In genomic region chr2:26314243-26314642, GRCh38 we compare ENCODE assay signal across 27 cellular contexts. TPM values are rescaled to one million over a fixed set of nuclear protein-coding genes. Genes with fewer than 3 reads are reported as not detected.
A peak's percentile ranks its signal among the peaks of the same experiment; 100 is the strongest.
DNase-seq lines count a peak whose midpoint lies in the region; ATAC-seq, FAIRE-seq and TF ChIP-seq lines count a peak whose summit lies in the region.
"Had no signal": no experiment of that assay in that cellular context is flagged by ENCODE, and none has a peak within 500 bp of the region (broad histone marks: within the 10 kb centered on the region; RNA-seq: fewer than 3 reads in every experiment).

No MANE protein-coding gene starts in this region.

- peak; percentile 27 for FAIRE-seq in urothelium cell line (lab: Jason Lieb, UNC)
- FAIRE-seq: A204.1, islet of Langerhans had no signal

- H3K36me3 ChIP-seq in lower lobe of right lung, result no peaks in the 10 kb centered on the region
- H3K36me3 ChIP-seq: esophagus squamous epithelium, gastroesophageal sphincter, prostate gland, SJSA1 had no signal

- DNase-seq in NCI-H524 (lab: John Stamatoyannopoulos, UW), result peak; percentile 30 to 61
- DNase-seq in NCI-H524 treated with DMSO at 0.1 percent for 48 hours (lab: John Stamatoyannopoulos, UW), result no peak
- DNase-seq in SK-MEL-5 (ENCODE audit: low read depth, low spot score), result peak; percentile 24
- no peak for DNase-seq in foreskin keratinocyte
- DNase-seq in urothelium cell line (ENCODE audit: low spot score), result no peak
- DNase-seq in lower lobe of right lung, result no peak
- DNase-seq: activated CD4-positive, alpha-beta T cell treated with anti-CD3 and anti-CD28 coated beads for 1 hour; activated CD8-positive, alpha-beta T cell treated with anti-CD3 and anti-CD28 coated beads, Interleukin-2, amount 10 ng/mL, durations not matched to agents 7 days and 5 days; body of pancreas; DND-41; esophagus squamous epithelium; hippocampal formation; NCI-H1417; NCI-H2107; NK-92 treated with Interleukin-12 subunit alpha and Interleukin-12 subunit beta, amount 100 ng/mL, for 24 hours; stimulated activated naive CD8-positive, alpha-beta T cell treated with anti-CD3 and anti-CD28 coated beads, Interleukin-15, amount 100 ng/mL, for 72 hours; T-helper 1 cell had no signal

- ATAC-seq in foreskin keratinocyte (no peak), HG02852 (IDR thresholded peaks at IDR 0.05; ENCODE audit: unreplicated experiment) (no peak), lower lobe of right lung (no peak)
- no peak for ATAC-seq in activated CD4-positive, CD25-positive, alpha-beta regulatory T cell treated with anti-CD3 and anti-CD28 coated beads, Interleukin-2, amount 50 U/mL, for 24 hours
- ATAC-seq: activated CD8-positive, alpha-beta T cell treated with anti-CD3 and anti-CD28 coated beads, Interleukin-2, amount 10 ng/mL, durations not matched to agents 7 days and 5 days; body of pancreas; gastroesophageal sphincter; stimulated activated naive CD8-positive, alpha-beta T cell treated with anti-CD3 and anti-CD28 coated beads, Interleukin-15, amount 100 ng/mL, for 72 hours had no signal

- H3K27ac ChIP-seq in foreskin keratinocyte (no peak overlapping the region), lower lobe of right lung (no peak overlapping the region)
- H3K27ac ChIP-seq: body of pancreas, coronary artery, esophagus squamous epithelium, gastroesophageal sphincter, prostate gland, SJSA1, tibial nerve had no signal

- intact Hi-C loops in lower lobe of right lung (cut with DNase I), result no loop called here

- in situ Hi-C loops in SK-MEL-5 (cut with HindIII; ENCODE audit: low pct_unique_long_range_greater_than_20kb, low sequenced_read_pairs), result no loop called here

- H3K4me1 ChIP-seq in foreskin keratinocyte (peaks cover 10% of the 10 kb centered on the region), lower lobe of right lung (no peaks in the 10 kb centered on the region)
- H3K4me1 ChIP-seq: body of pancreas, gastroesophageal sphincter, prostate gland, SJSA1, tibial nerve had no signal

- TF ChIP-seq CTCF in foreskin keratinocyte (conservative IDR thresholded peaks at IDR 0.05), result peak; percentile 53
- no peak for TF ChIP-seq CTCF in lower lobe of right lung (IDR thresholded peaks at IDR 0.05)

- H3K4me3 ChIP-seq in lower lobe of right lung, result no peak overlapping the region
- H3K4me3 ChIP-seq: body of pancreas, coronary artery, esophagus squamous epithelium, gastroesophageal sphincter, prostate gland, SJSA1, tibial nerve had no signal

- H3K27me3 ChIP-seq in foreskin keratinocyte (no peaks in the 10 kb centered on the region), lower lobe of right lung (ENCODE audit: low read depth) (no peaks in the 10 kb centered on the region)
- H3K27me3 ChIP-seq: body of pancreas, SJSA1, tibial nerve had no signal

- H3K9me3 ChIP-seq in lower lobe of right lung, result no peaks in the 10 kb centered on the region
- H3K9me3 ChIP-seq: body of pancreas, esophagus squamous epithelium, gastroesophageal sphincter, prostate gland, SJSA1, tibial nerve had no signal

RNA-seq across cellular contexts. Expression of gene SELENOI, which starts 31.7 kb away (rescaled TPM):
- total RNA-seq in SK-MEL-5 (2014; rRNA removed; shearing (Covaris generic)), result 48.0 and 50.4 TPM in 2 replicates
- polyA plus RNA-seq in SK-MEL-5 (2015; cell fraction: cytosol; rRNA removed), result 25.6 and 36.5 TPM in 2 replicates
- 20.4 and 21.0 TPM in 2 replicates for polyA plus RNA-seq in SK-MEL-5 (2015; cell fraction: nucleus; rRNA removed)
- 32.1 and 34.7 TPM in 2 replicates for total RNA-seq in foreskin keratinocyte
- polyA plus RNA-seq in foreskin keratinocyte, result 6.1 and 8.2 TPM in 2 replicates
- 13.4 TPM for total RNA-seq in lower lobe of right lung

RNA-seq across cellular contexts. Expression of gene ADGRF3, which starts 32.3 kb away (rescaled TPM):
- total RNA-seq in SK-MEL-5 (2014; rRNA removed; shearing (Covaris generic)), result 0.05 TPM in 1 of 2 replicates, not detected in the other
- polyA plus RNA-seq in SK-MEL-5 (2015; cell fraction: cytosol; rRNA removed), result not detected in 2 replicates
- polyA plus RNA-seq in SK-MEL-5 (2015; cell fraction: nucleus; rRNA removed), result 0.15 TPM in 1 of 2 replicates, not detected in the other
- total RNA-seq in foreskin keratinocyte, result 0.04 TPM in 1 of 2 replicates, not detected in the other
- polyA plus RNA-seq in foreskin keratinocyte, result not detected in 2 replicates
- 0.35 TPM for total RNA-seq in lower lobe of right lung
- total RNA-seq: body of pancreas, gastroesophageal sphincter, NCI-H460 had no signal

Comparison
In these comparisons a context has a peak if more than half of its experiments do, and no peak if none do; other contexts are left out.
1. DNase-seq: peak in NCI-H524 (2 of 2) and SK-MEL-5 (single experiment); none in NCI-H524 treated with DMSO at 0.1 percent for 48 hours (single experiment), foreskin keratinocyte (0 of 2), urothelium cell line (single experiment) and lower lobe of right lung (single experiment).